In genomic region chr11:8390851-8391612, GRCh38 we compare ENCODE assay signal across 7 cellular contexts.
"Had no signal": no experiment of that assay in that cellular context is flagged by ENCODE, and none has a peak within 500 bp of the region (broad histone marks: within the 10 kb centered on the region; RNA-seq: fewer than 3 reads in every experiment).

No MANE protein-coding gene starts in this region.

- DNase-seq: HFFc6 had no signal

- H3K4me3 Mint-ChIP-seq: GM23338, HFFc6, IgD-negative memory B cell had no signal

- H3K36me3 ChIP-seq: HAP-1 had no signal

- H3K27ac ChIP-seq: HL-60 had no signal

- H3K4me1 ChIP-seq: HAP-1 had no signal

- H3K4me1 Mint-ChIP-seq: IgD-negative memory B cell had no signal

- H2AFZ ChIP-seq: GM23338 had no signal

- H3K4me2 ChIP-seq: GM23338 had no signal

- H3K9me3 ChIP-seq: HAP-1 had no signal

- H3K9me3 Mint-ChIP-seq: HFFc6 had no signal

- H3K4me3 ChIP-seq: GM23338, HAP-1 had no signal

- H3K27ac Mint-ChIP-seq: GM23338, HFFc6, IgD-negative memory B cell had no signal

- ATAC-seq: GM23338, HCT116, HepG2 had no signal
